In the genomic region with DNA sequence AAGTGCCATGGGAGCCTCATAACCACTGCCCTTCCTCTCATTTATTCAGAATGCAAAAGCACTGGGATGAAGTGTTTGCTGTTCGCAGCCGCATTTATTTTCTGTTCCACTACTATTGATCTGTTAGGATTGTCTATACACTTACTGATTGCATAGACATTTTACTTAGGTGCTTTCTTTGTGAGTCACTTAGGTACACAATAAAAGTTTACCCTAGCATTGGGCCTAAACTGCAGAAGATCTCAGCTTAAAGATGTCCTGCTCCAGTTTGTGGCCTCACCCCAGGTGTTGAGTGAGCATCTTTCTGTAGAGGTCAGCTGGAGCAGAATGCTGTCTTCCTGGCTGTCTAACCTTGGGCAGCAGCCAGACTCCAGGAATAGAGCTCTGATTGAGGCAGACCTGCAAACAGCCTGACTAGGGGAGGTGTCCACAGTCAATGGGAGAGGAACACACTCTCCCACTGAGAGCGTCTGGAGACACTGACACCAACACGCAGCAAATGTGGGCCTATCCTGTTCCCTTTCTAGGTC, we compare ENCODE assay signal across 19 cellular contexts. TPM values are rescaled to one million over a fixed set of nuclear protein-coding genes. Genes with fewer than 3 reads are reported as not detected.
"Had no signal": no experiment of that assay in that cellular context is flagged by ENCODE, and none has a peak within 500 bp of the region (broad histone marks: within the 10 kb centered on the region; RNA-seq: fewer than 3 reads in every experiment).

No MANE protein-coding gene starts in this region.

- H3K4me3 ChIP-seq: mucosa of descending colon, prostate gland, thoracic aorta had no signal

- H3K4me3 Mint-ChIP-seq: brain; endodermal cell; naive thymus-derived CD8-positive, alpha-beta T cell; stimulated activated naive CD8-positive, alpha-beta T cell treated with anti-CD3 and anti-CD28 coated beads, Interleukin-15, amount 100 ng/mL, for 72 hours; T-helper 2 cell treated with Interferon-gamma antibody and Interleukin-4, amounts not matched to agents 5 μg/mL and 100 μg/mL, for 36 hours had no signal

- H3K36me3 ChIP-seq: prostate gland had no signal

- DNase-seq: activated CD4-positive, alpha-beta T cell treated with anti-CD3 and anti-CD28 coated beads, Interleukin-2, amount 50 U/mL, for 4 hours; activated CD4-positive, CD25-positive, alpha-beta regulatory T cell treated with anti-CD3 and anti-CD28 coated beads, Interleukin-2, amount 50 U/mL, for 72 hours; activated effector memory CD4-positive, alpha-beta T cell treated with Interleukin-2 at 50 U/mL for 16 hours; activated T-cell treated with anti-CD3 and anti-CD28 coated beads, Interleukin-2, amount 50 U/mL, for 1 hour; amniotic stem cell; cerebellar nuclear complex; endodermal cell; erythroblast; hippocampal formation; mucosa of descending colon; naive thymus-derived CD8-positive, alpha-beta T cell; nucleus accumbens; stimulated activated CD4-positive, alpha-beta T cell treated with anti-CD3 and anti-CD28 coated beads, Interleukin-4, amount 100 ng/mL, for 1 hour; stimulated activated naive CD8-positive, alpha-beta T cell treated with anti-CD3 and anti-CD28 coated beads, Interleukin-15, amount 100 ng/mL, for 72 hours had no signal

- H3K27ac ChIP-seq: prostate gland, thoracic aorta had no signal

- H3K4me1 Mint-ChIP-seq: brain; stimulated activated naive CD8-positive, alpha-beta T cell treated with anti-CD3 and anti-CD28 coated beads, Interleukin-15, amount 100 ng/mL, for 72 hours had no signal

- ATAC-seq: activated naive CD4-positive, alpha-beta T cell treated with anti-CD3 and anti-CD28 coated beads, Interleukin-2, amount 50 U/mL, for 72 hours; mucosa of descending colon; naive thymus-derived CD8-positive, alpha-beta T cell; stimulated activated naive CD8-positive, alpha-beta T cell treated with anti-CD3 and anti-CD28 coated beads, Interleukin-15, amount 100 ng/mL, for 72 hours had no signal

- H3K27ac Mint-ChIP-seq: activated naive CD4-positive, alpha-beta T cell treated with anti-CD3 and anti-CD28 coated beads, Interleukin-2, amount 50 U/mL, for 72 hours; brain; endodermal cell; stimulated activated naive CD8-positive, alpha-beta T cell treated with anti-CD3 and anti-CD28 coated beads, Interleukin-15, amount 100 ng/mL, for 72 hours; T-helper 2 cell treated with Interferon-gamma antibody and Interleukin-4, amounts not matched to agents 5 μg/mL and 100 μg/mL, for 36 hours had no signal

- H3K27me3 Mint-ChIP-seq: brain; naive thymus-derived CD8-positive, alpha-beta T cell; stimulated activated naive CD8-positive, alpha-beta T cell treated with anti-CD3 and anti-CD28 coated beads, Interleukin-15, amount 100 ng/mL, for 72 hours had no signal

- H3K9me3 ChIP-seq: mucosa of descending colon, prostate gland, thoracic aorta had no signal

- H3K9me3 Mint-ChIP-seq: activated naive CD4-positive, alpha-beta T cell treated with anti-CD3 and anti-CD28 coated beads, Interleukin-2, amount 50 U/mL, for 72 hours; brain; endodermal cell; naive thymus-derived CD8-positive, alpha-beta T cell; stimulated activated naive CD8-positive, alpha-beta T cell treated with anti-CD3 and anti-CD28 coated beads, Interleukin-15, amount 100 ng/mL, for 72 hours; T-helper 2 cell treated with Interferon-gamma antibody and Interleukin-4, amounts not matched to agents 5 μg/mL and 100 μg/mL, for 36 hours had no signal

RNA-seq across cellular contexts. Expression of a gene that starts 54.0 kb away (rescaled TPM):
- polyA plus RNA-seq: naive thymus-derived CD8-positive, alpha-beta T cell had no signal
